ENCODE assay signal across 11 cellular contexts in genomic region chr11:68020575-68020974, GRCh38. TPM values are rescaled to one million over a fixed set of nuclear protein-coding genes. Genes with fewer than 3 reads are reported as not detected.
DNase-seq lines count a peak whose midpoint lies in the region; ATAC-seq and TF ChIP-seq lines count a peak whose summit lies in the region.
"Had no signal": no experiment of that assay in that cellular context is flagged by ENCODE, and none has a peak within 500 bp of the region (broad histone marks: within the 10 kb centered on the region; RNA-seq: fewer than 3 reads in every experiment).

No MANE protein-coding gene starts in this region.

- intact Hi-C loops in left colon (cut with DNase I, micrococcal nuclease) = no loop called here

- no peaks in the 10 kb centered on the region for H3K79me2 ChIP-seq in KMS-11 (ENCODE audit: insufficient read depth, low read depth)

- CTCF ChIA-PET in BJ (lab: Yijun Ruan, JAX) = interaction anchor here (0.7 kb wide), 1 partner anchor 186 kb away, joined by 3 read pairs; no protein-coding TSS in a partner anchor

- peaks cover 13% of the 10 kb centered on the region for H3K36me3 ChIP-seq in BJ (ENCODE audit: control insufficient read depth, insufficient read depth, low read length)
- H3K36me3 ChIP-seq in KMS-11 (ENCODE audit: insufficient read depth) = no peaks in the 10 kb centered on the region

- H3K27ac ChIP-seq in KMS-11 = no peak overlapping the region

- in situ Hi-C loops in astrocyte of the spinal cord (cut with HindIII; ENCODE audit: low sequenced_read_pairs) = no loop called here

- H3K4me2 ChIP-seq in KMS-11 = no peak overlapping the region

- no peak overlapping the region for H3K9ac ChIP-seq in KMS-11

- no peak overlapping the region for H2AFZ ChIP-seq in KMS-11 (ENCODE audit: low read depth)

- H3K4me3 ChIP-seq in BJ (ENCODE audit: low read depth, low read length) (no peak overlapping the region), KMS-11 (IDR thresholded peaks at IDR 0.05; ENCODE audit: insufficient read depth, low read depth, low read length) (no peak overlapping the region), astrocyte of the spinal cord (ENCODE audit: low read depth, low read length) (no peak overlapping the region)

- ATAC-seq in left colon = peak; percentile 47
- no peak for ATAC-seq in GM21825 (IDR thresholded peaks at IDR 0.05; ENCODE audit: unreplicated experiment)
- no peak for ATAC-seq in GM21786 (IDR thresholded peaks at IDR 0.05; ENCODE audit: unreplicated experiment)
- ATAC-seq in HG02885 (IDR thresholded peaks at IDR 0.05; ENCODE audit: poor library complexity, unreplicated experiment) = no peak
- ATAC-seq in HG03520 (IDR thresholded peaks at IDR 0.05; ENCODE audit: unreplicated experiment) = no peak
- ATAC-seq: activated CD8-positive, alpha-beta memory T cell treated with anti-CD3 and anti-CD28 coated beads, Interleukin-2, amount 10 ng/mL, durations not matched to agents 7 days and 5 days had no signal

- POLR2A ChIA-PET in BJ (lab: Charles Lee) = no interaction called here

- H3K27me3 ChIP-seq in BJ (ENCODE audit: control insufficient read depth, insufficient read depth, low read length) = no peaks in the 10 kb centered on the region
- no peaks in the 10 kb centered on the region for H3K27me3 ChIP-seq in KMS-11 (ENCODE audit: insufficient read depth, low read depth)

- H4K20me1 ChIP-seq in KMS-11 (ENCODE audit: insufficient read depth) = no peaks in the 10 kb centered on the region

- DNase-seq in BJ (ENCODE audit: low read depth) (no peak), astrocyte of the spinal cord (ENCODE audit: low read depth, low spot score) (no peak), left colon (no peak)
- DNase-seq: activated CD8-positive, alpha-beta memory T cell treated with anti-CD3 and anti-CD28 coated beads, Interleukin-2, amount 10 ng/mL, durations not matched to agents 7 days and 5 days; GF-D8; NCI-H345 had no signal

- H3K4me1 ChIP-seq in KMS-11 (ENCODE audit: low read depth, poor library complexity, severe bottlenecking) = no peaks in the 10 kb centered on the region

- TF ChIP-seq CTCF in BJ (IDR thresholded peaks at IDR 0.05; ENCODE audit: insufficient read depth, low read depth, low read length) = peak; percentile 62
- TF ChIP-seq CTCF in KMS-11 (conservative IDR thresholded peaks at IDR 0.05; ENCODE audit: low read depth, low read length) = 0 out of 2 replicates have a peak, but pooled peaks have one; percentile 16
- TF ChIP-seq CTCF in astrocyte of the spinal cord (IDR thresholded peaks at IDR 0.05; ENCODE audit: low read depth, low read length) = peak; percentile 59

RNA-seq across cellular contexts. Expression of gene NDUFS8, which starts 9.9 kb away (rescaled TPM):
- 75.1 and 101 TPM in 2 replicates for polyA plus RNA-seq in BJ (2011; rRNA removed)
- 64.3 and 87.3 TPM in 2 replicates for polyA minus RNA-seq in BJ (2011; rRNA and poly(A)+ RNA removed)
- total RNA-seq in left colon = 100 to 1,000 TPM; 135 to 157 TPM

RNA-seq across cellular contexts. Expression of gene ALDH3B1, which starts 10.4 kb away (rescaled TPM):
- 48.4 and 74.2 TPM in 2 replicates for polyA plus RNA-seq in BJ (2011; rRNA removed)
- polyA minus RNA-seq in BJ (2011; rRNA and poly(A)+ RNA removed) = 12.8 and 17.3 TPM in 2 replicates
- total RNA-seq in left colon = 10 to 100 TPM; 20.2 to 21.3 TPM
- total RNA-seq: activated CD8-positive, alpha-beta memory T cell treated with anti-CD3 and anti-CD28 coated beads, Interleukin-2, amount 10 ng/mL, durations not matched to agents 7 days and 5 days had no signal

RNA-seq across cellular contexts. Expression of gene UNC93B1, which starts 16.7 kb away (rescaled TPM):
- 23.6 and 38.0 TPM in 2 replicates for polyA plus RNA-seq in BJ (2011; rRNA removed)
- 25.3 and 36.5 TPM in 2 replicates for polyA minus RNA-seq in BJ (2011; rRNA and poly(A)+ RNA removed)
- total RNA-seq in left colon = 10 to 100 TPM; 51.9 to 52.8 TPM

RNA-seq across cellular contexts. Expression of gene TCIRG1, which starts 18.2 kb away (rescaled TPM):
- polyA plus RNA-seq in BJ (2011; rRNA removed) = 56.0 and 111 TPM in 2 replicates
- polyA minus RNA-seq in BJ (2011; rRNA and poly(A)+ RNA removed) = 58.8 and 76.7 TPM in 2 replicates
- total RNA-seq in left colon = 100 to 1,000 TPM; 140 to 156 TPM
